Comparison of ENCODE assay signal across 17 cellular contexts in the genomic region with DNA sequence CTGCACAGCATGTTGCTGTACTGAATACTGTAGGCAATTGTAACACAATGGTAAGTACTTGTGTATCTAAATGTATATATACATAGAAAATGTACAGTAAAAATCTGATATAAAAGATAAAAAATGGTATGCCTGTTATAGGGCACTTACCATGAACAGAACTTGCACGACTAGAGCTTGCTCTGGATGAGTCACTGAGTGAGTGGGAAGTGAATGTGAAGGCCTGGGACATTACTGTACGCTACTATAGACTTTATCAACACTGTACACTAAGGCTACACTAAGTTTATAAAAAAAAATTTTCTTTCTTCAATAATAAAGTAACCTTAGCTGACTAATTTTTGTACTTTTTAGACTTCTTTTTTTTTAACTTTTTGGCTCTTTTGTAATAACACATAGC. TPM values are rescaled to one million over a fixed set of nuclear protein-coding genes. Genes with fewer than 3 reads are reported as not detected.
A peak's percentile ranks its signal among the peaks of the same experiment; 100 is the strongest.
DNase-seq lines count a peak whose midpoint lies in the region; ATAC-seq and TF ChIP-seq lines count a peak whose summit lies in the region.
"Had no signal": no experiment of that assay in that cellular context is flagged by ENCODE, and none has a peak within 500 bp of the region (broad histone marks: within the 10 kb centered on the region; RNA-seq: fewer than 3 reads in every experiment).

No MANE protein-coding gene starts in this region.

- no peak for TF ChIP-seq CTCF in brain microvascular endothelial cell (IDR thresholded peaks at IDR 0.05; ENCODE audit: low read depth, low read length, missing control alignments)

- in situ Hi-C loops in brain microvascular endothelial cell (cut with HindIII; ENCODE audit: low pct_ligation_motif_present, low sequenced_read_pairs), result no loop called here

- H3K4me3 ChIP-seq in MG63 (no peak overlapping the region), brain microvascular endothelial cell (ENCODE audit: low read depth, low read length) (no peak overlapping the region)
- H3K4me3 ChIP-seq: thyroid gland had no signal

- H3K9me3 ChIP-seq in MG63, result no peaks in the 10 kb centered on the region
- H3K9me3 ChIP-seq: neutrophil, thyroid gland had no signal

- H3K36me3 ChIP-seq in MG63 (no peaks in the 10 kb centered on the region), brain microvascular endothelial cell (replicated peaks) (no peaks in the 10 kb centered on the region)
- H3K36me3 ChIP-seq: neutrophil, thyroid gland had no signal

- no peak for ATAC-seq in GM18519 (IDR thresholded peaks at IDR 0.05; ENCODE audit: low FRiP score, unreplicated experiment)
- ATAC-seq in GM21423 (IDR thresholded peaks at IDR 0.05; ENCODE audit: unreplicated experiment), result no peak
- ATAC-seq: sciatic nerve had no signal

- peak overlapping the region; percentile 39 for H3K27ac ChIP-seq in brain microvascular endothelial cell
- H3K27ac ChIP-seq: neutrophil, thyroid gland had no signal

- DNase-seq in Daoy (ENCODE audit: low read depth), result peak; percentile 50
- peak; percentile 24 for DNase-seq in MG63
- peak; percentile 87 for DNase-seq in brain microvascular endothelial cell
- DNase-seq in iris pigment epithelial cell (ENCODE audit: low read depth), result peak; percentile 85
- DNase-seq in NCI-H146 (lab: John Stamatoyannopoulos, UW), result no peak
- DNase-seq in SIG-M5 (lab: John Stamatoyannopoulos, UW), result no peak
- DNase-seq: activated gamma-delta T cell; Calu3; effector CD4-positive, alpha-beta T cell; glutamatergic neuron; midbrain; stimulated activated CD4-positive, alpha-beta T cell treated with anti-CD3 and anti-CD28 coated beads, Interleukin-4, amount 100 ng/mL, for 24 hours; thyroid gland had no signal

- H3K27me3 ChIP-seq in MG63 (no peaks in the 10 kb centered on the region), brain microvascular endothelial cell (replicated peaks) (no peaks in the 10 kb centered on the region)
- H3K27me3 ChIP-seq: neutrophil, thyroid gland had no signal

RNA-seq across cellular contexts. Expression of a gene that starts 24.2 kb away (rescaled TPM):
- total RNA-seq in Daoy (2014; rRNA removed; shearing (Covaris generic)), result 52.8 and 54.1 TPM in 2 replicates
- 32.2 and 118 TPM in 2 replicates for total RNA-seq in MG63 (2014; rRNA removed; shearing (Covaris generic); ENCODE audit: low replicate concordance)

Comparison
In these comparisons a context has a peak if more than half of its experiments do, and no peak if none do; other contexts are left out.
1. DNase-seq: peak in Daoy (single experiment), MG63 (single experiment), brain microvascular endothelial cell (single experiment) and iris pigment epithelial cell (single experiment); none in NCI-H146 (single experiment) and SIG-M5 (single experiment).